ENCODE assay signal across 22 cellular contexts in genomic region chr13:72004975-72005374, GRCh38.
DNase-seq lines count a peak whose midpoint lies in the region; ATAC-seq and TF ChIP-seq lines count a peak whose summit lies in the region.
"Had no signal": no experiment of that assay in that cellular context is flagged by ENCODE, and none has a peak within 500 bp of the region (broad histone marks: within the 10 kb centered on the region; RNA-seq: fewer than 3 reads in every experiment).

No MANE protein-coding gene starts in this region.

- H3K27me3 ChIP-seq in NT2/D1 (ENCODE audit: insufficient read depth, insufficient read length), result no peaks in the 10 kb centered on the region
- H3K27me3 ChIP-seq: breast epithelium, heart right ventricle had no signal

- H3K36me3 ChIP-seq in NT2/D1 (ENCODE audit: insufficient read depth, insufficient read length, low read length) (no peaks in the 10 kb centered on the region), mucosa of descending colon (ENCODE audit: low read depth) (no peaks in the 10 kb centered on the region)
- H3K36me3 ChIP-seq: breast epithelium, heart right ventricle had no signal

- ATAC-seq in sciatic nerve, result peak; percentile 91
- ATAC-seq in mucosa of descending colon, result no peak
- ATAC-seq in HG03135 (IDR thresholded peaks at IDR 0.05; ENCODE audit: unreplicated experiment), result no peak
- ATAC-seq: heart right ventricle, left cardiac atrium, WTC11 had no signal

- H3K4me1 ChIP-seq in NT2/D1 (ENCODE audit: insufficient read depth, insufficient read length) (no peaks in the 10 kb centered on the region), mucosa of descending colon (ENCODE audit: low read depth) (no peaks in the 10 kb centered on the region)
- H3K4me1 ChIP-seq: breast epithelium, heart right ventricle had no signal

- no peak overlapping the region for H3K9ac ChIP-seq in NT2/D1 (ENCODE audit: insufficient read length, low read depth)

- TF ChIP-seq CTCF in mucosa of descending colon (IDR thresholded peaks at IDR 0.05), result no peak

- intact Hi-C loops in sciatic nerve (cut with DNase I) (no loop called here), mucosa of descending colon (cut with DNase I, micrococcal nuclease) (no loop called here)

- H3K9me3 ChIP-seq in NT2/D1 (ENCODE audit: insufficient read depth, low read length), result no peaks in the 10 kb centered on the region
- no peaks in the 10 kb centered on the region for H3K9me3 ChIP-seq in mucosa of descending colon

- H3K4me3 ChIP-seq in NT2/D1 (ENCODE audit: insufficient read length, low read depth) (no peak overlapping the region), mucosa of descending colon (no peak overlapping the region)
- H3K4me3 ChIP-seq: breast epithelium, coronary artery, heart right ventricle had no signal

- DNase-seq in EH (ENCODE audit: low read depth), result peak; percentile 11
- peak; percentile 20 for DNase-seq in NT2/D1 (ENCODE audit: low read depth, low spot score)
- DNase-seq in dedifferentiated amniotic fluid mesenchymal stem cell (ENCODE audit: extremely low spot score), result peak; percentile 50
- DNase-seq in sciatic nerve (ENCODE audit: low spot score), result no peak
- no peak for DNase-seq in activated CD4-positive, alpha-beta T cell treated with anti-CD3 and anti-CD28 coated beads for 4 hours
- DNase-seq in mucosa of descending colon, result no peak
- DNase-seq: activated CD4-positive, alpha-beta T cell treated with anti-CD3 and anti-CD28 coated beads, Interleukin-2, amount 50 U/mL, for 48 hours; activated naive CD8-positive, alpha-beta T cell treated with anti-CD3 and anti-CD28 coated beads, Interleukin-2, amount 10 ng/mL, durations not matched to agents 7 days and 5 days; CD4-positive, CD25-positive, alpha-beta regulatory T cell; DMS 273 treated with DMSO at 0.1 percent for 48 hours; endodermal cell; heart right ventricle; left cardiac atrium; mammary epithelial cell; NCI-H2081; NCI-H82; nucleus accumbens; small intestine had no signal

Comparison
In these comparisons a context has a peak if more than half of its experiments do, and no peak if none do; other contexts are left out.
1. DNase-seq: peak in EH (single experiment), NT2/D1 (single experiment) and dedifferentiated amniotic fluid mesenchymal stem cell (single experiment); none in sciatic nerve (single experiment), activated CD4-positive, alpha-beta T cell treated with anti-CD3 and anti-CD28 coated beads for 4 hours (0 of 2) and mucosa of descending colon (0 of 3).